ENCODE assay signal across 17 cellular contexts in genomic region chr5:9467199-9468069, GRCh38.
DNase-seq lines count a peak whose midpoint lies in the region; ATAC-seq and TF ChIP-seq lines count a peak whose summit lies in the region.
"Had no signal": no experiment of that assay in that cellular context is flagged by ENCODE, and none has a peak within 500 bp of the region (broad histone marks: within the 10 kb centered on the region; RNA-seq: fewer than 3 reads in every experiment).

No MANE protein-coding gene starts in this region.

- H3K4me3 Mint-ChIP-seq in HFFc6, result peak overlapping the region; percentile 49
- peak overlapping the region in 1 of 7 donors; percentile 40 for H3K4me3 Mint-ChIP-seq in CD8-positive, alpha-beta memory T cell
- H3K4me3 Mint-ChIP-seq: memory B cell; stimulated activated memory B cell treated with anti-CD40 and anti-IgM and Interleukin-4, amounts not matched to agents 10 μg/mL and 1 μg/mL and 100 μg/mL, for 72 hours; T-helper 17 cell had no signal

- peak overlapping the region; percentile 54 for H3K4me3 ChIP-seq in adipocyte (ENCODE audit: low read length)
- H3K4me3 ChIP-seq in CD8-positive, alpha-beta memory T cell (ENCODE audit: low read length), result no peak overlapping the region
- H3K4me3 ChIP-seq: BLaER1 had no signal

- H3K9me3 Mint-ChIP-seq in HFFc6, result no peaks in the 10 kb centered on the region
- H3K9me3 Mint-ChIP-seq in CD8-positive, alpha-beta memory T cell, result peaks cover 0 to 10% (median 5%) of the 10 kb centered on the region in 5 donors
- H3K9me3 Mint-ChIP-seq: memory B cell had no signal

- H3K36me3 Mint-ChIP-seq in HFFc6 (ENCODE audit: low read depth), result 0 out of 2 replicates have a peak, but pooled peaks cover 4% of the 10 kb centered on the region
- no peaks in the 10 kb centered on the region for H3K36me3 Mint-ChIP-seq in CD8-positive, alpha-beta memory T cell
- H3K36me3 Mint-ChIP-seq: memory B cell; stimulated activated memory B cell treated with anti-CD40 and anti-IgM and Interleukin-4, amounts not matched to agents 10 μg/mL and 1 μg/mL and 100 μg/mL, for 72 hours had no signal

- POLR2A ChIA-PET in CD8-positive, alpha-beta memory T cell (lab: Charles Lee), result no interaction called here

- H3K9me3 ChIP-seq in adipocyte (ENCODE audit: control insufficient read depth, low read length), result no peaks in the 10 kb centered on the region
- H3K9me3 ChIP-seq in CD8-positive, alpha-beta memory T cell (ENCODE audit: low read length), result no peaks in the 10 kb centered on the region
- H3K9me3 ChIP-seq: BLaER1 had no signal

- no peak for DNase-seq in HFFc6
- DNase-seq in adipocyte (ENCODE audit: low read depth), result no peak
- no peak for DNase-seq in left lobe of liver (ENCODE audit: low spot score)
- DNase-seq in substantia nigra (lab: John Stamatoyannopoulos, UW), result no peak
- no peak for DNase-seq in Ammon's horn (ENCODE audit: low spot score)
- DNase-seq in hepatic stellate cell (ENCODE audit: low spot score), result no peak
- DNase-seq in CD8-positive, alpha-beta memory T cell, result no peak
- no peak for DNase-seq in EL
- DNase-seq: activated CD4-positive, alpha-beta T cell treated with anti-CD3 and anti-CD28 coated beads for 48 hours; hippocampal formation; NCI-H1048; stimulated activated CD4-positive, alpha-beta T cell treated with anti-CD3 and anti-CD28 coated beads, Interleukin-2, amount 100 ng/mL, for 48 hours; T-helper 17 cell had no signal

- ATAC-seq in left lobe of liver, result peak; percentile 58
- ATAC-seq: stimulated activated memory B cell treated with anti-CD40 and anti-IgM and Interleukin-4, amounts not matched to agents 10 μg/mL and 1 μg/mL and 100 μg/mL, for 72 hours; T-helper 17 cell had no signal

- peaks cover 2% of the 10 kb centered on the region; the same call in 1 of the 2 replicates for H3K27me3 Mint-ChIP-seq in HFFc6 (ENCODE audit: insufficient read depth)
- H3K27me3 Mint-ChIP-seq in CD8-positive, alpha-beta memory T cell, result no peaks in the 10 kb centered on the region
- H3K27me3 Mint-ChIP-seq: memory B cell; progenitor cell of endocrine pancreas; stimulated activated memory B cell treated with anti-CD40 and anti-IgM and Interleukin-4, amounts not matched to agents 10 μg/mL and 1 μg/mL and 100 μg/mL, for 72 hours; T-helper 17 cell had no signal

- H3K4me1 ChIP-seq in adipocyte (ENCODE audit: control insufficient read depth, insufficient read depth, low read length), result peaks cover 24% of the 10 kb centered on the region
- H3K4me1 ChIP-seq in CD8-positive, alpha-beta memory T cell (ENCODE audit: insufficient read depth, low read length), result no peaks in the 10 kb centered on the region
- H3K4me1 ChIP-seq: BLaER1 had no signal

- no peaks in the 10 kb centered on the region for H3K36me3 ChIP-seq in adipocyte (ENCODE audit: control insufficient read depth, insufficient read depth, low read length, severe bottlenecking)
- no peaks in the 10 kb centered on the region for H3K36me3 ChIP-seq in CD8-positive, alpha-beta memory T cell (ENCODE audit: insufficient read depth, low read length)
- H3K36me3 ChIP-seq: BLaER1 had no signal

- peak overlapping the region; percentile 71 for H3K9ac ChIP-seq in adipocyte (ENCODE audit: low read length)
- H3K9ac ChIP-seq: BLaER1 had no signal

- no peak for TF ChIP-seq CTCF in HFFc6 (IDR thresholded peaks at IDR 0.05)

- peaks cover 40% of the 10 kb centered on the region for H3K4me1 Mint-ChIP-seq in HFFc6 (ENCODE audit: low read depth)
- H3K4me1 Mint-ChIP-seq in CD8-positive, alpha-beta memory T cell, result no peaks in the 10 kb centered on the region
- H3K4me1 Mint-ChIP-seq: memory B cell; stimulated activated memory B cell treated with anti-CD40 and anti-IgM and Interleukin-4, amounts not matched to agents 10 μg/mL and 1 μg/mL and 100 μg/mL, for 72 hours; T-helper 17 cell had no signal

- H3K27me3 ChIP-seq in adipocyte (replicated peaks; ENCODE audit: control insufficient read depth, insufficient read depth, low read length), result no peaks in the 10 kb centered on the region
- no peaks in the 10 kb centered on the region for H3K27me3 ChIP-seq in CD8-positive, alpha-beta memory T cell (ENCODE audit: insufficient read depth, low read length, poor library complexity, severe bottlenecking)
- H3K27me3 ChIP-seq: BLaER1 had no signal

- H3K27ac Mint-ChIP-seq in HFFc6, result peak overlapping the region; percentile 74
- no peak overlapping the region for H3K27ac Mint-ChIP-seq in CD8-positive, alpha-beta memory T cell
- H3K27ac Mint-ChIP-seq: memory B cell; progenitor cell of endocrine pancreas; stimulated activated memory B cell treated with anti-CD40 and anti-IgM and Interleukin-4, amounts not matched to agents 10 μg/mL and 1 μg/mL and 100 μg/mL, for 72 hours; T-helper 17 cell had no signal

- H3K27ac ChIP-seq in substantia nigra (ENCODE audit: low read depth, low read length, poor library complexity, severe bottlenecking), result peak overlapping the region; percentile 28
- H3K27ac ChIP-seq in CD8-positive, alpha-beta memory T cell (ENCODE audit: low read depth, low read length), result no peak overlapping the region
- H3K27ac ChIP-seq: BLaER1 had no signal

- CTCF ChIA-PET in CD8-positive, alpha-beta memory T cell (lab: Charles Lee), result no interaction called here
